ENCODE assay signal across 12 cellular contexts in genomic region chr2:130141645-130142370, GRCh38. TPM values are rescaled to one million over a fixed set of nuclear protein-coding genes. Genes with fewer than 3 reads are reported as not detected.
DNase-seq lines count a peak whose midpoint lies in the region; ATAC-seq and TF ChIP-seq lines count a peak whose summit lies in the region.
"Not testable (repeated sequence)": the region's sequence is repeated elsewhere in the genome, so short reads cannot be mapped to it uniquely, and the experiment has no call there.
"Had no signal": no experiment of that assay in that cellular context is flagged by ENCODE, and none has a peak within 500 bp of the region (broad histone marks: within the 10 kb centered on the region; RNA-seq: fewer than 3 reads in every experiment).

No MANE protein-coding gene starts in this region.

- not testable (repeated sequence) for H3K27me3 ChIP-seq in H9 (ENCODE audit: insufficient read depth, low read length); osteoblast (ENCODE audit: insufficient read depth, low read length); sigmoid colon

- not testable (repeated sequence) for H3K56ac ChIP-seq in H9 (ENCODE audit: insufficient read length, low read depth, low read length)

- H2AK5ac ChIP-seq in H9 (ENCODE audit: insufficient read length, low read length): not testable (repeated sequence)

- not testable (repeated sequence) for TF ChIP-seq CTCF in H9 (conservative IDR thresholded peaks at IDR 0.05); chondrocyte (IDR thresholded peaks at IDR 0.05); osteoblast (IDR thresholded peaks at IDR 0.05; ENCODE audit: extremely low read depth, low read depth, low read length); sigmoid colon (IDR thresholded peaks at IDR 0.05)

- H4K20me1 ChIP-seq in H9 (ENCODE audit: control insufficient read depth, insufficient read depth, insufficient read length); osteoblast (ENCODE audit: insufficient read depth, low read length): not testable (repeated sequence)

- not testable (repeated sequence) for H2BK120ac ChIP-seq in H9 (ENCODE audit: low read depth, low read length, poor library complexity, severe bottlenecking)

- not testable (repeated sequence) for H3K4me3 ChIP-seq in osteoblast (ENCODE audit: insufficient read depth, low read length); sigmoid colon

- H3K4me1 Mint-ChIP-seq in H9: not testable (repeated sequence)
- H3K4me1 Mint-ChIP-seq in chondrocyte (ENCODE audit: low read depth): peaks cover 11% of the 10 kb centered on the region

- not testable (repeated sequence) for H4K5ac ChIP-seq in H9 (ENCODE audit: insufficient read length, low read depth, low read length)

- H2BK20ac ChIP-seq in H9 (ENCODE audit: low read depth, low read length, poor library complexity, severe bottlenecking): not testable (repeated sequence)

- H3T11ph ChIP-seq in H9 (ENCODE audit: low read length): not testable (repeated sequence)

- H3K9ac ChIP-seq in H9 (ENCODE audit: extremely low read depth, insufficient read length, low read length): not testable (repeated sequence)

- not testable (repeated sequence) for H3K4me2 ChIP-seq in H9 (ENCODE audit: insufficient read depth, insufficient read length, low read length); osteoblast (ENCODE audit: insufficient read depth, low read length)

- H4K8ac ChIP-seq in H9 (replicated peaks; ENCODE audit: insufficient read length, low read depth, low read length): not testable (repeated sequence)

- H3K27ac Mint-ChIP-seq in H9; chondrocyte (ENCODE audit: unreplicated experiment): not testable (repeated sequence)

- H3K4me1 ChIP-seq in H9 (ENCODE audit: insufficient read depth, low read length); osteoblast (ENCODE audit: insufficient read depth, low read length); sigmoid colon: not testable (repeated sequence)

- not testable (repeated sequence) for H3K36me3 Mint-ChIP-seq in H9 (ENCODE audit: insufficient read depth in 1 of 3, low read depth in 3 of 3); chondrocyte (ENCODE audit: low read depth)

- intact Hi-C loops in cardiac septum (cut with DNase I); sigmoid colon (cut with DNase I): not testable (repeated sequence)

- not testable (repeated sequence) for H3K27ac ChIP-seq in H9 (ENCODE audit: insufficient read length, low read depth, low read length); osteoblast (ENCODE audit: low read depth, low read length); sigmoid colon

- H3K4me3 Mint-ChIP-seq in H9; chondrocyte (ENCODE audit: unreplicated experiment): not testable (repeated sequence)

- H3K4ac ChIP-seq in H9 (ENCODE audit: low read depth, low read length): not testable (repeated sequence)

- H3K23me2 ChIP-seq in H9 (ENCODE audit: insufficient read length, low read depth, low read length, poor library complexity, severe bottlenecking): not testable (repeated sequence)

- H3K79me1 ChIP-seq in H9 (ENCODE audit: insufficient read depth, low read depth, low read length, poor library complexity, severe bottlenecking): not testable (repeated sequence)

- not testable (repeated sequence) for H3K9me3 Mint-ChIP-seq in H9; chondrocyte (ENCODE audit: low read depth)

- not testable (repeated sequence) for TF ChIP-seq POLR2A in sigmoid colon (IDR thresholded peaks at IDR 0.05)

- not testable (repeated sequence) for H2BK15ac ChIP-seq in H9 (ENCODE audit: low read depth, low read length)

- H2AFZ ChIP-seq in H9 (ENCODE audit: low read length); osteoblast (ENCODE audit: low read length): not testable (repeated sequence)

- peaks cover 16% of the 10 kb centered on the region for H3K27me3 Mint-ChIP-seq in H9 (ENCODE audit: low read depth)
- not testable (repeated sequence) for H3K27me3 Mint-ChIP-seq in chondrocyte (ENCODE audit: low read depth)

- not testable (repeated sequence) for H3K23ac ChIP-seq in H9 (ENCODE audit: insufficient read length, low read depth, low read length)

- not testable (repeated sequence) for H3K36me3 ChIP-seq in osteoblast (ENCODE audit: insufficient read depth, low read length); sigmoid colon

- not testable (repeated sequence) for ATAC-seq in left lobe of liver

- DNase-seq in H9 (peak; percentile 17), chondrocyte (ENCODE audit: low spot score) (peak; percentile 77), cardiac septum (ENCODE audit: low spot score) (peak; percentile 36), left lobe of liver (ENCODE audit: low spot score) (peak; percentile 18), osteoblast (ENCODE audit: insufficient read length, low spot score, missing footprints) (peak; percentile 35), sigmoid colon (peak; percentile 25)
- peak; percentile 42 for DNase-seq in activated CD8-positive, alpha-beta memory T cell treated with anti-CD3 and anti-CD28 coated beads for 24 hours

- not testable (repeated sequence) for H4K91ac ChIP-seq in H9 (ENCODE audit: insufficient read length, low read depth, low read length)

- no CpG with 5 or more reads among the region's 22 CpGs for WGBS in H9 (ENCODE audit: extremely low coverage, insufficient read length, low lambda C conversion rate)
- WGBS in sigmoid colon, 2 donors: 86 to 94% methylated on average over 18 to 20 of the region's 22 CpGs

- not testable (repeated sequence) for H3K79me2 ChIP-seq in H9 (ENCODE audit: insufficient read depth, low read length); osteoblast (ENCODE audit: insufficient read depth, low read length)

- TF ChIP-seq EP300 in sigmoid colon (IDR thresholded peaks at IDR 0.05): not testable (repeated sequence)

- not testable (repeated sequence) for H3K9me3 ChIP-seq in H9 (ENCODE audit: control insufficient read depth, low read depth, low read length); osteoblast (ENCODE audit: low read depth, low read length); sigmoid colon

- H3K18ac ChIP-seq in H9 (ENCODE audit: insufficient read length, low read depth, low read length): not testable (repeated sequence)

- not testable (repeated sequence) for H2BK5ac ChIP-seq in H9 (ENCODE audit: insufficient read length, low read length)

- H2BK12ac ChIP-seq in H9 (ENCODE audit: insufficient read length, low read depth, low read length): not testable (repeated sequence)

- H3K14ac ChIP-seq in H9 (ENCODE audit: insufficient read depth, low read length): not testable (repeated sequence)

RNA-seq across cellular contexts. Expression of gene CCDC74B, which starts 3.1 kb away (rescaled TPM):
- total RNA-seq in H9 (2021): 5.9 and 6.7 TPM in 2 replicates
- 1.0 to 3.0 TPM (median 1.2 TPM) in 3 replicates for total RNA-seq in chondrocyte
- total RNA-seq in cardiac septum: 0.81 TPM
- not detected for total RNA-seq in left lobe of liver
- total RNA-seq in osteoblast: 5.4 and 10.9 TPM in 2 replicates
- total RNA-seq in sigmoid colon: 1 to 10 TPM; 3.2 to 9.7 (median 4.1) TPM
- 1 to 10 TPM in 1 of 3 donors, under 1 TPM in 1, not detected in 1; 0.60 to 1.6 TPM for polyA plus RNA-seq in sigmoid colon
- polyA plus RNA-seq: CD14-positive monocyte had no signal

RNA-seq across cellular contexts. Expression of gene POTEF, which starts 12.8 kb away (rescaled TPM):
- 8.2 and 10.5 TPM in 2 replicates for total RNA-seq in H9 (2021)
- 8.4 TPM in 2 of 3 replicates, not detected in the other for total RNA-seq in chondrocyte
- not detected for total RNA-seq in cardiac septum
- not detected for total RNA-seq in left lobe of liver
- total RNA-seq in osteoblast: 0.29 TPM in 1 of 2 replicates, not detected in the other
- not detected for total RNA-seq in sigmoid colon
- not detected for polyA plus RNA-seq in sigmoid colon
- total RNA-seq: CD4-positive, alpha-beta T cell; CD8-positive, alpha-beta memory T cell; HFFc6 had no signal
- polyA plus RNA-seq: CD14-positive monocyte had no signal

RNA-seq across cellular contexts. Expression of gene SMPD4, which starts 39.6 kb away (rescaled TPM):
- total RNA-seq in H9 (2021) (104 and 105 TPM in 2 replicates), chondrocyte (50.7 to 67.1 TPM (median 58.3 TPM) in 3 replicates), cardiac septum (22.5 TPM), left lobe of liver (27.8 TPM), osteoblast (18.3 and 24.2 TPM in 2 replicates), sigmoid colon (10 to 100 TPM; 18.1 to 47.9 (median 26.2) TPM)
- 10 to 100 TPM; 12.3 to 42.7 (median 15.6) TPM for polyA plus RNA-seq in sigmoid colon

RNA-seq across cellular contexts. Expression of gene MZT2B, which starts 40.3 kb away (rescaled TPM):
- total RNA-seq in H9 (2021): 198 and 203 TPM in 2 replicates
- total RNA-seq in chondrocyte: 255 to 269 TPM (median 260 TPM) in 3 replicates
- 253 TPM for total RNA-seq in cardiac septum
- total RNA-seq in left lobe of liver: 138 TPM
- 128 and 129 TPM in 2 replicates for total RNA-seq in osteoblast
- 100 to 1,000 TPM in 3 of 4 donors, 10 to 100 TPM in 1; 97.8 to 187 (median 162) TPM for total RNA-seq in sigmoid colon
- polyA plus RNA-seq in sigmoid colon: 100 to 1,000 TPM; 152 to 259 (median 215) TPM

RNA-seq across cellular contexts. Expression of gene TUBA3E, which starts 56.4 kb away (rescaled TPM):
- total RNA-seq in H9 (2021): 0.13 and 0.26 TPM in 2 replicates
- not detected in 3 replicates for total RNA-seq in chondrocyte
- total RNA-seq in cardiac septum: 1.2 TPM
- not detected for total RNA-seq in left lobe of liver
- total RNA-seq in osteoblast: not detected in 2 replicates
- not detected for total RNA-seq in sigmoid colon
- polyA plus RNA-seq in sigmoid colon: under 1 TPM in 1 of 3 donors, not detected in 2; 0.09 TPM
- total RNA-seq: CD4-positive, alpha-beta T cell; CD8-positive, alpha-beta memory T cell; HFFc6 had no signal
- polyA plus RNA-seq: A549; CD14-positive monocyte; CD8-positive, alpha-beta memory T cell had no signal

Comparison
In these comparisons a context has a peak if more than half of its experiments do, and no peak if none do; other contexts are left out.
1. DNase-seq: peak in every context shown above with its lines; median percentile 77 in chondrocyte; 42 in activated CD8-positive, alpha-beta memory T cell treated with anti-CD3 and anti-CD28 coated beads for 24 hours; 36 in cardiac septum; 35 in osteoblast; 25 in sigmoid colon; 18 in left lobe of liver; 17 in H9.